Comparison of ENCODE assay signal across 8 cellular contexts in genomic region chrX:77785746-77786548, GRCh38.
DNase-seq lines count a peak whose midpoint lies in the region; ATAC-seq and TF ChIP-seq lines count a peak whose summit lies in the region.

Gene ATRX, minus strand, starts transcription at chrX:77786216. Its CDS starts 215 bp downstream, at chrX:77786001.

- in situ Hi-C loops in GM13977 (cut with MboI; ENCODE audit: low pct_unique_long_range_greater_than_20kb, low sequenced_read_pairs, unreplicated experiment) = no loop called here

- peak; percentile 92 for ATAC-seq in HG02884 (IDR thresholded peaks at IDR 0.05; ENCODE audit: unreplicated experiment)

- DNase-seq in GM13977 (ENCODE audit: low spot score) = peak; percentile 81
- peak; percentile 49 for DNase-seq in NCI-H187 treated with DMSO at 0.1 percent for 48 hours (lab: John Stamatoyannopoulos, UW)
- DNase-seq in T-helper 9 cell = peak; percentile 63
- DNase-seq in astrocyte of the hippocampus (ENCODE audit: low read depth, low spot score) = peak; percentile 86
- DNase-seq in hypothalamus (lab: John Stamatoyannopoulos, UW) = peak in 50 of 51 donors; percentile 2 to 81 (median 42)
- peak; percentile 38 for DNase-seq in retinal pigment epithelial cell (ENCODE audit: low read depth)
- no peak for DNase-seq in NCI-H128 (lab: John Stamatoyannopoulos, UW; ENCODE audit: unreplicated experiment)

- peak within 1 kb of the TSS; percentile 74 for H3K4me3 ChIP-seq in retinal pigment epithelial cell (ENCODE audit: low read length)

- TF ChIP-seq CTCF in GM13977 (IDR thresholded peaks at IDR 0.05; ENCODE audit: extremely low read depth, insufficient read depth, missing control alignments) = no peak
- no peak for TF ChIP-seq CTCF in retinal pigment epithelial cell (conservative IDR thresholded peaks at IDR 0.05; ENCODE audit: low read depth, low read length)
